In genomic region chr1:27238032-27238431, GRCh38 we compare ENCODE assay signal across 1 cellular context.
A peak's percentile ranks its signal among the peaks of the same experiment; 100 is the strongest.
TF ChIP-seq lines count a peak whose summit lies in the region.

No MANE protein-coding gene starts in this region.

TF ChIP-seq in K562, 482 proteins besides CTCF, POLR2A, EP300 and RAD21 (continued from another document):
- TF ChIP-seq ZMIZ1 (IDR thresholded peaks at IDR 0.05; ENCODE audit: low read depth in 2 of 2, low read length in 2 of 2), result no peak
- no peak for TF ChIP-seq ESRRA (IDR thresholded peaks at IDR 0.05; ENCODE audit: borderline replicate concordance, low read depth)
- no peak for TF ChIP-seq ARID3A (IDR thresholded peaks at IDR 0.05; ENCODE audit: borderline replicate concordance, low read depth, low read length)
- no peak for TF ChIP-seq ZNF436 (CRISPR knock-in tag; IDR thresholded peaks at IDR 0.05)
- TF ChIP-seq HCFC1 (IDR thresholded peaks at IDR 0.05; ENCODE audit: low read depth, low read length), result no peak
- no peak for TF ChIP-seq FOXO4 (CRISPR knock-in tag; IDR thresholded peaks at IDR 0.05)
- no peak for TF ChIP-seq ZNF133 (CRISPR knock-in tag; IDR thresholded peaks at IDR 0.05)
- TF ChIP-seq MYNN (IDR thresholded peaks at IDR 0.05), result no peak
- TF ChIP-seq MYNN (CRISPR knock-in tag; IDR thresholded peaks at IDR 0.05), result no peak
- TF ChIP-seq BCOR (IDR thresholded peaks at IDR 0.05), result peak; percentile 49
